ENCODE assay signal across 24 cellular contexts in the genomic region with DNA sequence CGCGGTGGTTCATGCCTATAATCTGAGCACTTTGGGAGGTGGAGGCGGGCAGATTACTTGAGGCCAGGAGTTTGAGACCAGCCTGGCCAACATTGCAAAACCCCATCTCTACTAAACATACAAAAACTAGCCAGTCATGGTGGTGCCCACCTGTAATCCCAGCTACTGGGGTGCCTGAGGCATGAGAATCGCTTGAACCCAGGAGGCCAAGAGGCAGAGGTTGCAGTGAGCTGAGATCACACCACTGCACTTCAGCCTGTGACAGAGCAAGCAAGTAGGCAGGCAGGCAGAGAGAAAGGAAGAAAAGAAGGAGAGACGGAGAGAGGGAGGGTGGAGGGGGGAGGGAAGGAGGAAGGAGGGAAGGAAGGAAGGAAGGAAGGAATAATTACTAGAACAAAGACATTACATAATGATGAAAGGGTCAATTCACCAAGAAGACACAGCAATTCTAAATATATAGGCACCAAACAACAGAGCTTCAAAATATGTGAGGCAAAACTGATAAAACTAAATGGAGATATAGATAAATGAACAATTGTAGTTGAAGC. TPM values are rescaled to one million over a fixed set of nuclear protein-coding genes. Genes with fewer than 3 reads are reported as not detected.
"Had no signal": no experiment of that assay in that cellular context is flagged by ENCODE, and none has a peak within 500 bp of the region (broad histone marks: within the 10 kb centered on the region; RNA-seq: fewer than 3 reads in every experiment).

No MANE protein-coding gene starts in this region.

- H3K4me1 Mint-ChIP-seq: natural killer cell; stimulated activated naive CD8-positive, alpha-beta T cell treated with anti-CD3 and anti-CD28 coated beads, Interleukin-15, amount 100 ng/mL, for 72 hours had no signal

- H3K36me3 ChIP-seq: gastrocnemius medialis, prostate gland, right atrium auricular region, suprapubic skin, transverse colon, upper lobe of right lung, uterus had no signal

- H3K4me3 Mint-ChIP-seq: memory B cell; natural killer cell; stimulated activated naive CD8-positive, alpha-beta T cell treated with anti-CD3 and anti-CD28 coated beads, Interleukin-15, amount 100 ng/mL, for 72 hours had no signal

- H3K9ac ChIP-seq: parathyroid adenoma had no signal

- H3K27me3 Mint-ChIP-seq: stimulated activated naive CD8-positive, alpha-beta T cell treated with anti-CD3 and anti-CD28 coated beads, Interleukin-15, amount 100 ng/mL, for 72 hours had no signal

- H3K36me3 Mint-ChIP-seq: memory B cell, natural killer cell had no signal

- H3K9me3 Mint-ChIP-seq: memory B cell; natural killer cell; stimulated activated naive CD8-positive, alpha-beta T cell treated with anti-CD3 and anti-CD28 coated beads, Interleukin-15, amount 100 ng/mL, for 72 hours had no signal

- H3K27ac ChIP-seq: coronary artery, gastrocnemius medialis, parathyroid adenoma, prostate gland, right atrium auricular region, suprapubic skin, transverse colon, upper lobe of right lung, uterus had no signal

- H3K27ac Mint-ChIP-seq: memory B cell; natural killer cell; stimulated activated naive CD8-positive, alpha-beta T cell treated with anti-CD3 and anti-CD28 coated beads, Interleukin-15, amount 100 ng/mL, for 72 hours had no signal

- H3K4me3 ChIP-seq: coronary artery, gastrocnemius medialis, lung, prostate gland, right atrium auricular region, smooth muscle cell, suprapubic skin, transverse colon, upper lobe of right lung, uterus had no signal

- H3K27me3 ChIP-seq: gastrocnemius medialis, right atrium auricular region, transverse colon, upper lobe of right lung, uterus had no signal

- ATAC-seq: gastrocnemius medialis; natural killer cell; sciatic nerve; stimulated activated naive CD8-positive, alpha-beta T cell treated with anti-CD3 and anti-CD28 coated beads, Interleukin-15, amount 100 ng/mL, for 72 hours; upper lobe of right lung had no signal

- H3K79me2 ChIP-seq: parathyroid adenoma had no signal

- H2AFZ ChIP-seq: parathyroid adenoma had no signal

- H3K4me2 ChIP-seq: smooth muscle cell had no signal

- H3K4me1 ChIP-seq: gastrocnemius medialis, parathyroid adenoma, prostate gland, right atrium auricular region, suprapubic skin, transverse colon, uterus had no signal

- H3K9me3 ChIP-seq: gastrocnemius medialis, prostate gland, right atrium auricular region, suprapubic skin, transverse colon, upper lobe of right lung, uterus had no signal

- DNase-seq: dermis blood vessel endothelial cell; effector memory CD4-positive, alpha-beta T cell; gastrocnemius medialis; natural killer cell; stimulated activated CD4-positive, alpha-beta T cell treated with anti-CD3 and anti-CD28 coated beads, Interleukin-12 subunit alpha, Interleukin-12 subunit beta, amount 100 ng/mL, for 4 hours; stimulated activated CD4-positive, alpha-beta T cell treated with anti-CD3 and anti-CD28 coated beads, Interleukin-1b, Interleukin-23, amount 100 ng/mL, for 48 hours; stimulated activated CD4-positive, alpha-beta T cell treated with anti-CD3 and anti-CD28 coated beads, Interleukin-4, amount 100 ng/mL, for 1 hour; stimulated activated CD8-positive, alpha-beta memory T cell treated with anti-CD3 and anti-CD28 coated beads, Interleukin-4, amount 100 ng/mL, for 48 hours; stimulated activated naive CD4-positive, alpha-beta T cell; stimulated activated naive CD8-positive, alpha-beta T cell treated with anti-CD3 and anti-CD28 coated beads, Interleukin-15, amount 100 ng/mL, for 72 hours; transverse colon; upper lobe of right lung; uterus had no signal

RNA-seq across cellular contexts. Expression of a gene that starts 13.8 kb away (rescaled TPM):
- total RNA-seq: fibroblast of villous mesenchyme, osteoblast, smooth muscle cell had no signal

RNA-seq across cellular contexts. Expression of a gene that starts 58.3 kb away (rescaled TPM):
- total RNA-seq: sciatic nerve had no signal
